In the genomic region with DNA sequence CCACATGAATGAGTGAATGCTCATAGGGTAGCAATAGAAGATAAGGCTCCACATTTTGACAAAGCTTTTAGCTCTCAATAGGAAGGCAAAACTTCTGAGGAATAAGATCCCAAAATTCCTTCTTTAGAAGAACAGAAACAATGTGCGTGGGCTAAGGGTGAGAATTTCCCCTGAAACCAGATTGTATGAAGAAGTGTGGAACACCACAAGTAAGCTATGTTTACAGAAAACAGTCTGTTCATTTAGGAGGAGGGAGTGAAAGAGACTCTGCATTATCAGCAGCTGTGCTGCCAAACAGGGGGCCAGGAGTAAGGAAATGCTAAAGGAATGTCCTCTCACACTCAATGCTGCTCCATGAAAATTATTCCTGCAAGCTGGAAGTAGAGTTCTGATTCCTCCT, we compare ENCODE assay signal across 2 cellular contexts.
TF ChIP-seq lines count a peak whose summit lies in the region.

No MANE protein-coding gene starts in this region.

TF ChIP-seq in GM23338, 12 proteins besides CTCF, POLR2A, EP300 and RAD21 (continued from another document):
- TF ChIP-seq, protein P1, sequence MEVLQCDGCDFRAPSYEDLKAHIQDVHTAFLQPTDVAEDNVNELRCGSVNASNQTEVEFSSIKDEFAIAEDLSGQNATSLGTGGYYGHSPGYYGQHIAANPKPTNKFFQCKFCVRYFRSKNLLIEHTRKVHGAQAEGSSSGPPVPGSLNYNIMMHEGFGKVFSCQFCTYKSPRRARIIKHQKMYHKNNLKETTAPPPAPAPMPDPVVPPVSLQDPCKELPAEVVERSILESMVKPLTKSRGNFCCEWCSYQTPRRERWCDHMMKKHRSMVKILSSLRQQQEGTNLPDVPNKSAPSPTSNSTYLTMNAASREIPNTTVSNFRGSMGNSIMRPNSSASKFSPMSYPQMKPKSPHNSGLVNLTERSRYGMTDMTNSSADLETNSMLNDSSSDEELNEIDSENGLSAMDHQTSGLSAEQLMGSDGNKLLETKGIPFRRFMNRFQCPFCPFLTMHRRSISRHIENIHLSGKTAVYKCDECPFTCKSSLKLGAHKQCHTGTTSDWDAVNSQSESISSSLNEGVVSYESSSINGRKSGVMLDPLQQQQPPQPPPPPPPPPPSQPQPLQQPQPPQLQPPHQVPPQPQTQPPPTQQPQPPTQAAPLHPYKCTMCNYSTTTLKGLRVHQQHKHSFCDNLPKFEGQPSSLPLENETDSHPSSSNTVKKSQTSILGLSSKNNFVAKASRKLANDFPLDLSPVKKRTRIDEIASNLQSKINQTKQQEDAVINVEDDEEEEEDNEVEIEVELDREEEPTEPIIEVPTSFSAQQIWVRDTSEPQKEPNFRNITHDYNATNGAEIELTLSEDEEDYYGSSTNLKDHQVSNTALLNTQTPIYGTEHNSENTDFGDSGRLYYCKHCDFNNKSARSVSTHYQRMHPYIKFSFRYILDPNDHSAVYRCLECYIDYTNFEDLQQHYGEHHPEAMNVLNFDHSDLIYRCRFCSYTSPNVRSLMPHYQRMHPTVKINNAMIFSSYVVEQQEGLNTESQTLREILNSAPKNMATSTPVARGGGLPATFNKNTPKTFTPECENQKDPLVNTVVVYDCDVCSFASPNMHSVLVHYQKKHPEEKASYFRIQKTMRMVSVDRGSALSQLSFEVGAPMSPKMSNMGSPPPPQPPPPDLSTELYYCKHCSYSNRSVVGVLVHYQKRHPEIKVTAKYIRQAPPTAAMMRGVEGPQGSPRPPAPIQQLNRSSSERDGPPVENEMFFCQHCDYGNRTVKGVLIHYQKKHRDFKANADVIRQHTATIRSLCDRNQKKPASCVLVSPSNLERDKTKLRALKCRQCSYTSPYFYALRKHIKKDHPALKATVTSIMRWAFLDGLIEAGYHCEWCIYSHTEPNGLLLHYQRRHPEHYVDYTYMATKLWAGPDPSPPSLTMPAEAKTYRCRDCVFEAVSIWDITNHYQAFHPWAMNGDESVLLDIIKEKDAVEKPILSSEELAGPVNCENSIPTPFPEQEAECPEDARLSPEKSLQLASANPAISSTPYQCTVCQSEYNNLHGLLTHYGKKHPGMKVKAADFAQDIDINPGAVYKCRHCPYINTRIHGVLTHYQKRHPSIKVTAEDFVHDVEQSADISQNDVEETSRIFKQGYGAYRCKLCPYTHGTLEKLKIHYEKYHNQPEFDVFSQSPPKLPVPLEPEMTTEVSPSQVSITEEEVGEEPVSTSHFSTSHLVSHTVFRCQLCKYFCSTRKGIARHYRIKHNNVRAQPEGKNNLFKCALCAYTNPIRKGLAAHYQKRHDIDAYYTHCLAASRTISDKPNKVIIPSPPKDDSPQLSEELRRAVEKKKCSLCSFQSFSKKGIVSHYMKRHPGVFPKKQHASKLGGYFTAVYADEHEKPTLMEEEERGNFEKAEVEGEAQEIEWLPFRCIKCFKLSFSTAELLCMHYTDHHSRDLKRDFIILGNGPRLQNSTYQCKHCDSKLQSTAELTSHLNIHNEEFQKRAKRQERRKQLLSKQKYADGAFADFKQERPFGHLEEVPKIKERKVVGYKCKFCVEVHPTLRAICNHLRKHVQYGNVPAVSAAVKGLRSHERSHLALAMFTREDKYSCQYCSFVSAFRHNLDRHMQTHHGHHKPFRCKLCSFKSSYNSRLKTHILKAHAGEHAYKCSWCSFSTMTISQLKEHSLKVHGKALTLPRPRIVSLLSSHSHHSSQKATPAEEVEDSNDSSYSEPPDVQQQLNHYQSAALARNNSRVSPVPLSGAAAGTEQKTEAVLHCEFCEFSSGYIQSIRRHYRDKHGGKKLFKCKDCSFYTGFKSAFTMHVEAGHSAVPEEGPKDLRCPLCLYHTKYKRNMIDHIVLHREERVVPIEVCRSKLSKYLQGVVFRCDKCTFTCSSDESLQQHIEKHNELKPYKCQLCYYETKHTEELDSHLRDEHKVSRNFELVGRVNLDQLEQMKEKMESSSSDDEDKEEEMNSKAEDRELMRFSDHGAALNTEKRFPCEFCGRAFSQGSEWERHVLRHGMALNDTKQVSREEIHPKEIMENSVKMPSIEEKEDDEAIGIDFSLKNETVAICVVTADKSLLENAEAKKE (CRISPR knock-in tag; IDR thresholded peaks at IDR 0.05): no peak
- TF ChIP-seq JUNB (IDR thresholded peaks at IDR 0.05; ENCODE audit: unreplicated experiment) (no peak), REST (IDR thresholded peaks at IDR 0.05; ENCODE audit: unreplicated experiment) (no peak), STAT1 (IDR thresholded peaks at IDR 0.05; ENCODE audit: unreplicated experiment) (no peak), NANOG (IDR thresholded peaks at IDR 0.05; ENCODE audit: borderline replicate concordance) (no peak), EZH2 (IDR thresholded peaks at IDR 0.05; ENCODE audit: low read depth, unreplicated experiment) (no peak), ZNF114 (CRISPR knock-in tag; IDR thresholded peaks at IDR 0.05) (no peak), ZNF331 (CRISPR knock-in tag; IDR thresholded peaks at IDR 0.05; ENCODE audit: low read depth) (no peak)
- TF ChIP-seq, protein P2, sequence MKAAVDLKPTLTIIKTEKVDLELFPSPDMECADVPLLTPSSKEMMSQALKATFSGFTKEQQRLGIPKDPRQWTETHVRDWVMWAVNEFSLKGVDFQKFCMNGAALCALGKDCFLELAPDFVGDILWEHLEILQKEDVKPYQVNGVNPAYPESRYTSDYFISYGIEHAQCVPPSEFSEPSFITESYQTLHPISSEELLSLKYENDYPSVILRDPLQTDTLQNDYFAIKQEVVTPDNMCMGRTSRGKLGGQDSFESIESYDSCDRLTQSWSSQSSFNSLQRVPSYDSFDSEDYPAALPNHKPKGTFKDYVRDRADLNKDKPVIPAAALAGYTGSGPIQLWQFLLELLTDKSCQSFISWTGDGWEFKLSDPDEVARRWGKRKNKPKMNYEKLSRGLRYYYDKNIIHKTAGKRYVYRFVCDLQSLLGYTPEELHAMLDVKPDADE (IDR thresholded peaks at IDR 0.05): no peak

TF ChIP-seq in WTC11, 78 proteins besides CTCF, POLR2A, EP300 and RAD21 (continued from another document):
- TF ChIP-seq ATF6 (CRISPR knock-in tag; IDR thresholded peaks at IDR 0.05): no peak
- TF ChIP-seq, protein P3, sequence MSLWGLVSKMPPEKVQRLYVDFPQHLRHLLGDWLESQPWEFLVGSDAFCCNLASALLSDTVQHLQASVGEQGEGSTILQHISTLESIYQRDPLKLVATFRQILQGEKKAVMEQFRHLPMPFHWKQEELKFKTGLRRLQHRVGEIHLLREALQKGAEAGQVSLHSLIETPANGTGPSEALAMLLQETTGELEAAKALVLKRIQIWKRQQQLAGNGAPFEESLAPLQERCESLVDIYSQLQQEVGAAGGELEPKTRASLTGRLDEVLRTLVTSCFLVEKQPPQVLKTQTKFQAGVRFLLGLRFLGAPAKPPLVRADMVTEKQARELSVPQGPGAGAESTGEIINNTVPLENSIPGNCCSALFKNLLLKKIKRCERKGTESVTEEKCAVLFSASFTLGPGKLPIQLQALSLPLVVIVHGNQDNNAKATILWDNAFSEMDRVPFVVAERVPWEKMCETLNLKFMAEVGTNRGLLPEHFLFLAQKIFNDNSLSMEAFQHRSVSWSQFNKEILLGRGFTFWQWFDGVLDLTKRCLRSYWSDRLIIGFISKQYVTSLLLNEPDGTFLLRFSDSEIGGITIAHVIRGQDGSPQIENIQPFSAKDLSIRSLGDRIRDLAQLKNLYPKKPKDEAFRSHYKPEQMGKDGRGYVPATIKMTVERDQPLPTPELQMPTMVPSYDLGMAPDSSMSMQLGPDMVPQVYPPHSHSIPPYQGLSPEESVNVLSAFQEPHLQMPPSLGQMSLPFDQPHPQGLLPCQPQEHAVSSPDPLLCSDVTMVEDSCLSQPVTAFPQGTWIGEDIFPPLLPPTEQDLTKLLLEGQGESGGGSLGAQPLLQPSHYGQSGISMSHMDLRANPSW (CRISPR knock-in tag; conservative IDR thresholded peaks at IDR 0.05; ENCODE audit: low read depth): no peak
- TF ChIP-seq OVOL2 (CRISPR knock-in tag; IDR thresholded peaks at IDR 0.05; ENCODE audit: borderline replicate concordance): no peak
- TF ChIP-seq HMGA2 (CRISPR knock-in tag; IDR thresholded peaks at IDR 0.05): no peak
- TF ChIP-seq, protein P4, sequence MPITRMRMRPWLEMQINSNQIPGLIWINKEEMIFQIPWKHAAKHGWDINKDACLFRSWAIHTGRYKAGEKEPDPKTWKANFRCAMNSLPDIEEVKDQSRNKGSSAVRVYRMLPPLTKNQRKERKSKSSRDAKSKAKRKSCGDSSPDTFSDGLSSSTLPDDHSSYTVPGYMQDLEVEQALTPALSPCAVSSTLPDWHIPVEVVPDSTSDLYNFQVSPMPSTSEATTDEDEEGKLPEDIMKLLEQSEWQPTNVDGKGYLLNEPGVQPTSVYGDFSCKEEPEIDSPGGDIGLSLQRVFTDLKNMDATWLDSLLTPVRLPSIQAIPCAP (CRISPR knock-in tag; IDR thresholded peaks at IDR 0.05): no peak
- TF ChIP-seq NR1H2 (CRISPR knock-in tag; IDR thresholded peaks at IDR 0.05): no peak
- TF ChIP-seq NR2C2 (CRISPR knock-in tag; IDR thresholded peaks at IDR 0.05): no peak
